In the genomic region with DNA sequence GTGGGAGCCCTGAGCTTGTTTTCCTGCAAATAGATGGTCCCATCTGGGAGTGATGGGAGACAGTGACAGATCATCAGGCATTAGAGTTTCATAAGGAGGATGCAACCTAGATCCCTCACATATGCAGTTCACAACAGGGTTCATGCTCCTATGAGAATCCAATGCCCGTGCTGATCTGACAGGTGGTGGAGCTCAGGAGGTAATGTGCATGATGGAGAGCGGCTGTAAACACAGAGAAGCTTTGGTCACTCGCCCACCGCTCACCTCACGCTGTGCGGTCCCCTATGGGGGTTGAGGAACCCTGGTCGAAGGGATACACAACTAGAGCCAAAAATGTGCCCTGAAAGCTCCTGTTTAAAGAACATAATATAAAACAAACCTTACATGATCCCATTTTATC, we compare ENCODE assay signal across 7 cellular contexts.
"Had no signal": no experiment of that assay in that cellular context is flagged by ENCODE, and none has a peak within 500 bp of the region (broad histone marks: within the 10 kb centered on the region; RNA-seq: fewer than 3 reads in every experiment).

No MANE protein-coding gene starts in this region.

- FAIRE-seq: HepG2, K562 had no signal

- H3K27ac ChIP-seq: HL-60, KMS-11 had no signal

- H3K4me2 ChIP-seq: KMS-11 had no signal

- DNase-seq: IMR-90, KBM-7, KG1 had no signal

- H3K9ac ChIP-seq: KMS-11 had no signal

- H3K4me3 ChIP-seq: K562 had no signal
